Comparison of ENCODE assay signal across 20 cellular contexts in the genomic region with DNA sequence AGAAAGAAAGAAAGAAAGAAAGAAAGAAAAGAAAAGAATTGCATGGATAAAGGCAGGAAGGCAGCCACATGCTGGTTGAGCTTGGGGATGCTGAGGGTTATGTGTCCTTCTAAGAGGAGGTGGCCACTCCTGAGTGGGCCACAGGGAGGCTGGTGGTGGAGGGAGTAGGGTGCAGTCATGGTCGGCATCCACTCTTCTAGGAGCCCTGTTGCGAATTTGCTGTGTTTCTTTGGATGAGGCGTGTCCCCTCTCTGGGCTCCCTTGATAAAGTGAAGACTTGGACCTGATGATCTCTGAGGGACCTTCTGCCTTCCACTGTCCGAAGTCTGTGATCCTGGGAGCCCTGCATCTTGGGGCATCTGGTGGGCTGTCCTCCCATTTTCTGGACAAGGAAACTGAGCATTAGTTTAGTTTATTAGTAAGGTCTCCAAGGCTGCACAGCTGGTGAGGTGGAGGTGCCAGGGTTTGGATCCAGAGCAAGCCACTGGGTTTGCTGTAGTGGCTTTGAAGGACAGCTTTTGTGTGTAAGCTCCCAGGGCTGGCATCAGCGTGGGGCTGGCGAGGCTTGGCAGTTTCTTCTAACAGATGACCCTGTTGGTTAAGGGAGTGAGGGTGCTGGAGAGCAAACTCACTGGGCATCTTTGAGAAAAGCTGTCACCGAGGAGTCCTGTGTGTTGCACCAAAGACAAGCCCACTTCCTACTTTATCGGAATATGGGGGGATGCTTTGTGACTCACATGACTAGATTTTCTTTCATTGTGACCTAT.
"Had no signal": no experiment of that assay in that cellular context is flagged by ENCODE, and none has a peak within 500 bp of the region (broad histone marks: within the 10 kb centered on the region; RNA-seq: fewer than 3 reads in every experiment).

No MANE protein-coding gene starts in this region.

- H3K9me3 ChIP-seq: adrenal gland, breast epithelium, lower lobe of right lung, tibial artery had no signal

- H3K27ac ChIP-seq: adrenal gland, breast epithelium, hepatocyte, lower lobe of right lung, parathyroid adenoma, tibial artery had no signal

- H3K36me3 ChIP-seq: adrenal gland, breast epithelium, lower lobe of right lung, tibial artery had no signal

- H3K9ac ChIP-seq: parathyroid adenoma had no signal

- ATAC-seq: activated naive CD4-positive, alpha-beta T cell treated with anti-CD3 and anti-CD28 coated beads, Interleukin-2, amount 50 U/mL, for 72 hours; effector memory CD8-positive, alpha-beta T cell; left cardiac atrium; lower lobe of right lung; natural killer cell; stimulated activated naive CD8-positive, alpha-beta T cell treated with anti-CD3 and anti-CD28 coated beads, Interleukin-15, Interleukin-2, amounts not matched to agents 100 U/mL and 50 U/mL, for 24 hours; T-cell had no signal

- H3K4me3 ChIP-seq: adrenal gland, breast epithelium, hepatocyte, lower lobe of right lung, tibial artery had no signal

- FAIRE-seq: astrocyte, urothelium cell line had no signal

- DNase-seq: activated B cell treated with CpG ODN at 0.5 μM for 24 hours; activated CD4-positive, alpha-beta T cell treated with anti-CD3 and anti-CD28 coated beads for 4 hours; activated gamma-delta T cell treated with Interleukin-2 at 50 U/mL for 16 hours; activated T-cell treated with anti-CD3 and anti-CD28 coated beads for 4 hours; cerebellar nuclear complex; effector memory CD8-positive, alpha-beta T cell; left cardiac atrium; lower lobe of right lung; natural killer cell; stimulated activated naive CD8-positive, alpha-beta T cell treated with anti-CD3 and anti-CD28 coated beads, Interleukin-15, Interleukin-2, amounts not matched to agents 100 U/mL and 50 U/mL, for 24 hours; substantia nigra; T-cell; tibial artery had no signal
